24 cellular contexts compared by ENCODE assay signal in genomic region chr2:226174390-226174789, GRCh38.
DNase-seq lines count a peak whose midpoint lies in the region; ATAC-seq, FAIRE-seq and TF ChIP-seq lines count a peak whose summit lies in the region.
"Had no signal": no experiment of that assay in that cellular context is flagged by ENCODE, and none has a peak within 500 bp of the region (broad histone marks: within the 10 kb centered on the region; RNA-seq: fewer than 3 reads in every experiment).

No MANE protein-coding gene starts in this region.

- H3K14ac ChIP-seq in IMR-90 (replicated peaks; ENCODE audit: low read depth, low read length) (no peak overlapping the region), H1 (ENCODE audit: insufficient read length) (no peak overlapping the region)

- no peak for TF ChIP-seq POLR2A in HepG2 (IDR thresholded peaks at IDR 0.05; ENCODE audit: insufficient read depth in 1 of 2, low read depth in 2 of 2, low read length in 2 of 2)
- no peak for TF ChIP-seq POLR2A in right lobe of liver (IDR thresholded peaks at IDR 0.05)
- no peak for TF ChIP-seq POLR2A in IMR-90 (IDR thresholded peaks at IDR 0.05; ENCODE audit: low read depth, low read length)
- no peak for TF ChIP-seq POLR2A in H1 (IDR thresholded peaks at IDR 0.05; ENCODE audit: control extremely low read depth in 1 of 2, low read depth in 2 of 2, low read length in 2 of 2)

- H2BK120ac ChIP-seq in IMR-90 (ENCODE audit: low read depth, low read length) (no peak overlapping the region), H1 (replicated peaks; ENCODE audit: low read depth, low read length) (no peak overlapping the region)

- H4K8ac ChIP-seq in IMR-90 (ENCODE audit: low read depth in 2 of 2, low read length in 2 of 2): no peak overlapping the region
- no peak overlapping the region for H4K8ac ChIP-seq in H1 (ENCODE audit: extremely low read depth, insufficient read depth, low read length)

- H2BK15ac ChIP-seq in IMR-90 (ENCODE audit: low read depth, low read length): no peak overlapping the region
- H2BK15ac ChIP-seq in H1 (ENCODE audit: low read length): no peak overlapping the region

- no peak overlapping the region for H2AFZ ChIP-seq in HepG2 (ENCODE audit: low read length)
- no peak overlapping the region for H2AFZ ChIP-seq in IMR-90 (replicated peaks; ENCODE audit: low read length, poor library complexity)
- no peak overlapping the region for H2AFZ ChIP-seq in H1 (ENCODE audit: low read length)

- no peak overlapping the region for H2BK12ac ChIP-seq in H1 (ENCODE audit: low read depth, low read length)

- H3K4me3 ChIP-seq in HepG2 (replicated peaks in 1 of 3; ENCODE audit: insufficient read depth in 1 of 3, low read depth in 2 of 3, low read length in 3 of 3): no peak overlapping the region
- H3K4me3 ChIP-seq in right lobe of liver: no peak overlapping the region
- no peak overlapping the region for H3K4me3 ChIP-seq in IMR-90 (ENCODE audit: insufficient read depth, low read depth, low read length)
- no peak overlapping the region for H3K4me3 ChIP-seq in H1 (ENCODE audit: extremely low read depth in 1 of 4, insufficient read depth in 2 of 4, low read depth in 3 of 4, low read length in 4 of 4)
- H3K4me3 ChIP-seq: BLaER1, GM12878 had no signal

- no peak overlapping the region for H3K23ac ChIP-seq in IMR-90 (ENCODE audit: low read depth, low read length)
- H3K23ac ChIP-seq in H1 (ENCODE audit: insufficient read length): no peak overlapping the region

- FAIRE-seq in HepG2 (lab: Jason Lieb, UNC) (no peak), H1 (lab: Jason Lieb, UNC) (no peak)
- FAIRE-seq: D721Med, GM12878, GM12892, GM18507, GM19239 had no signal

- H3K27ac ChIP-seq in HepG2 (ENCODE audit: extremely low read length, insufficient read depth, low read length): no peak overlapping the region
- no peak overlapping the region for H3K27ac ChIP-seq in right lobe of liver
- H3K27ac ChIP-seq in IMR-90 (ENCODE audit: insufficient read depth, low read length): no peak overlapping the region
- H3K27ac ChIP-seq in H1 (ENCODE audit: low read depth, low read length): no peak overlapping the region
- H3K27ac ChIP-seq: 22Rv1, BLaER1 had no signal

- in situ Hi-C loops in HepG2 (cut with HindIII; ENCODE audit: extremely low pct_ligation_motif_present, low pct_unique_long_range_greater_than_20kb) (no loop called here), IMR-90 (cut with MboI; ENCODE audit: low sequenced_read_pairs) (no loop called here)

- H3K9ac ChIP-seq in HepG2 (ENCODE audit: insufficient read depth, low read depth, low read length) (no peak overlapping the region), IMR-90 (ENCODE audit: low read depth, low read length) (no peak overlapping the region), H1 (replicated peaks in 1 of 4; ENCODE audit: extremely low read depth in 1 of 4, low read depth in 3 of 4, low read length in 3 of 4) (no peak overlapping the region)
- H3K9ac ChIP-seq: BLaER1 had no signal

- H2BK5ac ChIP-seq in IMR-90 (ENCODE audit: low read depth, low read length, poor library complexity, severe bottlenecking): no peak overlapping the region
- H2BK5ac ChIP-seq in H1 (ENCODE audit: low read depth, low read length): no peak overlapping the region

- CTCF ChIA-PET in HepG2 (lab: Yijun Ruan, JAX; ENCODE audit: low intra/inter-chr PET ratio, low total read pairs): no interaction called here
- CTCF ChIA-PET in IMR-90 (lab: Yijun Ruan, JAX): no interaction called here
- CTCF ChIA-PET in H1 (lab: Charles Lee; ENCODE audit: partially characterized antibody): no interaction called here

- H3K56ac ChIP-seq in IMR-90 (ENCODE audit: extremely low read depth, insufficient read depth, low read length): no peak overlapping the region
- no peak overlapping the region for H3K56ac ChIP-seq in H1 (replicated peaks; ENCODE audit: insufficient read length, low read depth, low read length)

- H3K4me1 ChIP-seq in HepG2 (ENCODE audit: insufficient read depth, low read length) (peaks cover 37% of the 10 kb centered on the region), right lobe of liver (no peaks in the 10 kb centered on the region), IMR-90 (ENCODE audit: control insufficient read depth, insufficient read depth, low read length) (no peaks in the 10 kb centered on the region), H1 (replicated peaks in 1 of 4; ENCODE audit: control insufficient read depth in 3 of 4, insufficient read depth in 4 of 4, low read length in 3 of 4) (0 out of 7 replicates have a peak, but pooled peaks cover 0 to 3% (median 0%) of the 10 kb centered on the region in 4 experiments)
- H3K4me1 ChIP-seq: BE2C, BLaER1, Caco-2 had no signal

- 98% methylated on average over 1 of the region's 1 CpG for WGBS in HepG2 (ENCODE audit: low lambda C conversion rate)
- WGBS in right lobe of liver (ENCODE audit: insufficient coverage, low coverage, low lambda C conversion rate, missing lambda C conversion rate): 93% methylated on average over 1 of the region's 1 CpG
- WGBS in IMR-90 (ENCODE audit: extremely low coverage in 2 of 2, insufficient read length in 1 of 2), 2 experiments: no CpG with 5 or more reads among the region's 1 CpG
- 100% methylated on average over 1 of the region's 1 CpG; no CpG with 5 or more reads in 1 of the 2 experiments for WGBS in H1 (ENCODE audit: extremely low coverage in 1 of 2, insufficient coverage in 1 of 2, insufficient read length in 1 of 2, insufficient replicate concordance in 2 of 2, low coverage in 1 of 2, low lambda C conversion rate in 2 of 2, missing lambda C conversion rate in 1 of 2), 2 experiments

- H3K79me2 ChIP-seq in HepG2 (ENCODE audit: insufficient read depth, low read length) (no peaks in the 10 kb centered on the region), H1 (ENCODE audit: control insufficient read depth in 1 of 2, insufficient read depth in 2 of 2, low read length in 2 of 2) (no peaks in the 10 kb centered on the region)

- POLR2A ChIA-PET in HepG2 (lab: Yijun Ruan, JAX): no interaction called here
- POLR2A ChIA-PET in IMR-90 (lab: Charles Lee; ENCODE audit: unreplicated experiment): no interaction called here
- POLR2A ChIA-PET in H1 (lab: Charles Lee; ENCODE audit: partially characterized antibody): no interaction called here

- H3K4me2 ChIP-seq in HepG2 (ENCODE audit: low read depth, low read length) (no peak overlapping the region), IMR-90 (ENCODE audit: low read depth, low read length) (no peak overlapping the region), H1 (ENCODE audit: insufficient read depth in 1 of 2, low read depth in 2 of 2, low read length in 2 of 2) (no peak overlapping the region)
- H3K4me2 ChIP-seq: BLaER1 had no signal

- H4K91ac ChIP-seq in IMR-90 (ENCODE audit: insufficient read depth, low read depth, low read length): no peak overlapping the region
- no peak overlapping the region for H4K91ac ChIP-seq in H1 (replicated peaks; ENCODE audit: insufficient read length, low read length)

- peaks cover 27% of the 10 kb centered on the region for H3K9me3 ChIP-seq in HepG2 (ENCODE audit: low read length)
- peaks cover 0 to 19% (median under 1%) of the 10 kb centered on the region in 4 donors for H3K9me3 ChIP-seq in right lobe of liver
- peaks cover 14% of the 10 kb centered on the region for H3K9me3 ChIP-seq in IMR-90 (ENCODE audit: control insufficient read depth, insufficient read depth, low read length)
- H3K9me3 ChIP-seq in H1 (ENCODE audit: insufficient read depth in 2 of 2, low read depth in 1 of 2, low read length in 1 of 2): 0 out of 4 replicates have a peak, but pooled peaks cover 0 to 4% of the 10 kb centered on the region in 2 experiments
- H3K9me3 ChIP-seq: BE2C, Caco-2 had no signal

- no peak for ATAC-seq in HepG2
- no peak for ATAC-seq in right lobe of liver
- no peak for ATAC-seq in IMR-90 (ENCODE audit: low read depth)
- ATAC-seq in GM18520 (IDR thresholded peaks at IDR 0.05; ENCODE audit: unreplicated experiment): no peak
- ATAC-seq: GM12878 had no signal

- no peaks in the 10 kb centered on the region for H3K27me3 ChIP-seq in HepG2 (ENCODE audit: control insufficient read depth in 1 of 2, insufficient read depth in 2 of 2, low read length in 2 of 2)
- no peaks in the 10 kb centered on the region for H3K27me3 ChIP-seq in right lobe of liver
- no peaks in the 10 kb centered on the region for H3K27me3 ChIP-seq in IMR-90 (ENCODE audit: control insufficient read depth, insufficient read depth, low read length)
- no peaks in the 10 kb centered on the region for H3K27me3 ChIP-seq in H1 (replicated peaks in 1 of 4; ENCODE audit: control insufficient read depth in 3 of 4, extremely low read depth in 1 of 4, insufficient read depth in 3 of 4, low read length in 3 of 4)
- H3K27me3 ChIP-seq: BE2C, BLaER1 had no signal

- peaks cover 2 to 6% of the 10 kb centered on the region in 2 experiments; a peak in 2 of 4 replicates for H3K79me1 ChIP-seq in IMR-90 (ENCODE audit: low read depth in 1 of 2, low read length in 2 of 2)
- H3K79me1 ChIP-seq in H1 (ENCODE audit: low read depth, low read length): no peaks in the 10 kb centered on the region

- no peaks in the 10 kb centered on the region for H3K9me1 ChIP-seq in IMR-90 (ENCODE audit: insufficient read depth, low read length)

- no peak for TF ChIP-seq RAD21 in HepG2 (CRISPR knock-in tag; IDR thresholded peaks at IDR 0.05)
- TF ChIP-seq RAD21 in IMR-90 (IDR thresholded peaks at IDR 0.05; ENCODE audit: low read length): no peak
- no peak for TF ChIP-seq RAD21 in H1 (IDR thresholded peaks at IDR 0.05 in 1 of 2, conservative IDR thresholded peaks at IDR 0.05 in 1 of 2; ENCODE audit: low read depth in 2 of 2, low read length in 2 of 2)

- H4K20me1 ChIP-seq in HepG2 (ENCODE audit: insufficient read depth, low read length) (no peaks in the 10 kb centered on the region), IMR-90 (ENCODE audit: insufficient read depth, low read length) (no peaks in the 10 kb centered on the region), H1 (replicated peaks in 1 of 2; ENCODE audit: control insufficient read depth in 1 of 2, insufficient read depth in 2 of 2, low read length in 2 of 2) (no peaks in the 10 kb centered on the region)
- H4K20me1 ChIP-seq: BLaER1 had no signal

- no peak for TF ChIP-seq CTCF in HepG2 (CRISPR knock-in tag; IDR thresholded peaks at IDR 0.05)
- no peak for TF ChIP-seq CTCF in right lobe of liver (IDR thresholded peaks at IDR 0.05)
- no peak for TF ChIP-seq CTCF in IMR-90 (conservative IDR thresholded peaks at IDR 0.05; ENCODE audit: low read depth, low read length)
- TF ChIP-seq CTCF in H1 (IDR thresholded peaks at IDR 0.05; ENCODE audit: control extremely low read depth in 1 of 3, insufficient read depth in 1 of 3, low read depth in 1 of 3, low read length in 3 of 3): no peak

- no peak overlapping the region for H4K5ac ChIP-seq in IMR-90 (ENCODE audit: low read depth, low read length)
- no peak overlapping the region for H4K5ac ChIP-seq in H1 (ENCODE audit: insufficient read length, low read depth, low read length)

- no peak overlapping the region for H3K4ac ChIP-seq in IMR-90 (ENCODE audit: low read depth, low read length)
- H3K4ac ChIP-seq in H1 (replicated peaks; ENCODE audit: insufficient read length, low read depth, low read length): no peak overlapping the region

- no peak overlapping the region for H2AK9ac ChIP-seq in IMR-90 (replicated peaks; ENCODE audit: low read depth, low read length, poor library complexity)

- H2BK20ac ChIP-seq in IMR-90 (ENCODE audit: low read depth, low read length): no peak overlapping the region
- no peak overlapping the region for H2BK20ac ChIP-seq in H1 (ENCODE audit: low read length)

- no peak overlapping the region for H3K18ac ChIP-seq in IMR-90 (ENCODE audit: low read depth, low read length)
- no peak overlapping the region for H3K18ac ChIP-seq in H1 (ENCODE audit: extremely low read depth, low read length)

- TF ChIP-seq EP300 in HepG2 (IDR thresholded peaks at IDR 0.05; ENCODE audit: low read depth in 2 of 2, low read length in 2 of 2) (no peak), HepG2 (CRISPR knock-in tag; IDR thresholded peaks at IDR 0.05; ENCODE audit: borderline replicate concordance) (no peak), H1 (IDR thresholded peaks at IDR 0.05; ENCODE audit: borderline replicate concordance in 1 of 2, low read depth in 2 of 2, low read length in 2 of 2) (no peak)

- H3K36me3 ChIP-seq in HepG2 (replicated peaks in 1 of 2; ENCODE audit: control insufficient read depth in 1 of 2, insufficient read depth in 2 of 2, low read length in 2 of 2) (no peaks in the 10 kb centered on the region), right lobe of liver (no peaks in the 10 kb centered on the region), IMR-90 (ENCODE audit: control insufficient read depth, insufficient read depth, low read length) (no peaks in the 10 kb centered on the region; the same call in 1 of the 2 replicates), H1 (ENCODE audit: control insufficient read depth in 2 of 4, insufficient read depth in 4 of 4, low read length in 3 of 4) (no peaks in the 10 kb centered on the region)
- H3K36me3 ChIP-seq: BE2C, BLaER1 had no signal

- no peaks in the 10 kb centered on the region for H3K23me2 ChIP-seq in H1 (ENCODE audit: low read depth, low read length)

- intact Hi-C loops in HepG2 (cut with micrococcal nuclease; ENCODE audit: unreplicated experiment) (no loop called here), right lobe of liver (cut with DNase I) (no loop called here), IMR-90 (cut with micrococcal nuclease) (no loop called here)

- dilution Hi-C loops in IMR-90 (cut with HindIII; ENCODE audit: low sequenced_read_pairs, unreplicated experiment): no loop called here

- no TSS peak for BruUV-seq in HepG2 (replicated peaks; lab: Mats Ljungman, UMichigan)
- no TSS peak for BruUV-seq in IMR-90 (replicated peaks; lab: Mats Ljungman, UMichigan)

- DNase-seq in HepG2 (ENCODE audit: low spot score) (no peak), right lobe of liver (no peak), IMR-90 (no peak), H1 (ENCODE audit: low read depth in 1 of 2, low spot score in 2 of 2) (no peak), COLO668 (lab: John Stamatoyannopoulos, UW; ENCODE audit: unreplicated experiment) (no peak), EL (no peak)
- DNase-seq: ACHN; BE2C; C1 segment of cervical spinal cord; Caco-2; Calu3; CD4-positive, alpha-beta memory T cell; CD4-positive, CD25-positive, alpha-beta regulatory T cell; CD8-positive, alpha-beta memory T cell; DMS79 treated with DMSO at 0.1 percent for 48 hours; GDM1 had no signal

- H2AK5ac ChIP-seq in IMR-90 (ENCODE audit: low read depth, low read length): no peak overlapping the region
- no peak overlapping the region for H2AK5ac ChIP-seq in H1 (ENCODE audit: low read depth, low read length)

Comparison
In these comparisons a context has a peak if more than half of its experiments do, and no peak if none do; other contexts are left out.
1. Of the 41 proteins assayed by ChIP-seq in both HepG2 and H1: peak only in HepG2: none; only in H1: none; in both: MAFK; in neither: 40.